ENCODE assay signal across 12 cellular contexts in genomic region chr16:80719573-80719972, GRCh38.
DNase-seq lines count a peak whose midpoint lies in the region; ATAC-seq and TF ChIP-seq lines count a peak whose summit lies in the region.
"Had no signal": no experiment of that assay in that cellular context is flagged by ENCODE, and none has a peak within 500 bp of the region (broad histone marks: within the 10 kb centered on the region; RNA-seq: fewer than 3 reads in every experiment).

No MANE protein-coding gene starts in this region.

- peak; percentile 10 to 16 for DNase-seq in activated T-cell treated with anti-CD3 and anti-CD28 coated beads, Interleukin-2, amount 50 U/mL, for 72 hours
- no peak for DNase-seq in activated T-cell treated with anti-CD3 and anti-CD28 coated beads, Interleukin-2, amount 50 U/mL, for 4 hours
- DNase-seq in T-helper 17 cell (no peak), NCI-H82 (lab: John Stamatoyannopoulos, UW) (no peak), coronary artery (ENCODE audit: low spot score) (no peak), AG08396 (ENCODE audit: low spot score) (no peak)
- DNase-seq in naive thymus-derived CD8-positive, alpha-beta T cell, result peak in 2 of 10 donors; percentile 1 to 4
- DNase-seq: foreskin fibroblast, NCI-H2029 treated with DMSO at 0.1 percent for 48 hours, NCI-H524 treated with DMSO at 0.1 percent for 48 hours had no signal

- TF ChIP-seq CTCF in coronary artery (IDR thresholded peaks at IDR 0.05), result no peak

- H3K4me3 Mint-ChIP-seq in activated T-cell treated with anti-CD3 and anti-CD28 coated beads, Interleukin-2, amount 50 U/mL, for 72 hours, result no peak overlapping the region
- H3K4me3 Mint-ChIP-seq in activated T-cell treated with anti-CD3 and anti-CD28 coated beads, Interleukin-2, amount 50 U/mL, for 4 hours, result no peak overlapping the region
- no peak overlapping the region for H3K4me3 Mint-ChIP-seq in T-helper 17 cell
- no peak overlapping the region for H3K4me3 Mint-ChIP-seq in naive thymus-derived CD8-positive, alpha-beta T cell

- peaks cover 0 to 3% of the 10 kb centered on the region in 2 donors for H3K9me3 Mint-ChIP-seq in activated T-cell treated with anti-CD3 and anti-CD28 coated beads, Interleukin-2, amount 50 U/mL, for 72 hours
- peaks cover 6% of the 10 kb centered on the region for H3K9me3 Mint-ChIP-seq in activated T-cell treated with anti-CD3 and anti-CD28 coated beads, Interleukin-2, amount 50 U/mL, for 4 hours
- H3K9me3 Mint-ChIP-seq in naive thymus-derived CD8-positive, alpha-beta T cell, result peaks cover 0 to 17% (median 5%) of the 10 kb centered on the region in 9 donors

- peaks cover 13% of the 10 kb centered on the region for H3K4me1 Mint-ChIP-seq in activated T-cell treated with anti-CD3 and anti-CD28 coated beads, Interleukin-2, amount 50 U/mL, for 72 hours (ENCODE audit: low read depth)
- peaks cover 21% of the 10 kb centered on the region for H3K4me1 Mint-ChIP-seq in activated T-cell treated with anti-CD3 and anti-CD28 coated beads, Interleukin-2, amount 50 U/mL, for 4 hours (ENCODE audit: low read depth)
- no peaks in the 10 kb centered on the region for H3K4me1 Mint-ChIP-seq in T-helper 17 cell
- H3K4me1 Mint-ChIP-seq in naive thymus-derived CD8-positive, alpha-beta T cell, result peaks cover 15 to 21% (median 17%) of the 10 kb centered on the region in 4 donors

- H3K27me3 Mint-ChIP-seq in activated T-cell treated with anti-CD3 and anti-CD28 coated beads, Interleukin-2, amount 50 U/mL, for 72 hours (ENCODE audit: low read depth), result no peaks in the 10 kb centered on the region
- no peaks in the 10 kb centered on the region for H3K27me3 Mint-ChIP-seq in activated T-cell treated with anti-CD3 and anti-CD28 coated beads, Interleukin-2, amount 50 U/mL, for 4 hours (ENCODE audit: low read depth)
- no peaks in the 10 kb centered on the region for H3K27me3 Mint-ChIP-seq in T-helper 17 cell
- H3K27me3 Mint-ChIP-seq in naive thymus-derived CD8-positive, alpha-beta T cell, result no peaks in the 10 kb centered on the region

- ATAC-seq in activated T-cell treated with anti-CD3 and anti-CD28 coated beads, Interleukin-2, amount 50 U/mL, for 72 hours (replicated peaks in 1 of 2), result peak; percentile 53 to 75
- no peak for ATAC-seq in activated T-cell treated with anti-CD3 and anti-CD28 coated beads, Interleukin-2, amount 50 U/mL, for 4 hours
- peak; percentile 57 for ATAC-seq in GM18868 (IDR thresholded peaks at IDR 0.05; ENCODE audit: unreplicated experiment)
- ATAC-seq in T-helper 17 cell, result peak; percentile 59
- ATAC-seq in naive thymus-derived CD8-positive, alpha-beta T cell, result peak; percentile 65 to 75

- H3K9me3 ChIP-seq in T-helper 17 cell (ENCODE audit: control insufficient read depth, low read length, poor library complexity, severe bottlenecking), result no peaks in the 10 kb centered on the region

- peak overlapping the region; percentile 53 for H3K27ac Mint-ChIP-seq in activated T-cell treated with anti-CD3 and anti-CD28 coated beads, Interleukin-2, amount 50 U/mL, for 72 hours
- H3K27ac Mint-ChIP-seq in T-helper 17 cell, result no peak overlapping the region
- H3K27ac Mint-ChIP-seq in naive thymus-derived CD8-positive, alpha-beta T cell, result peak overlapping the region in 4 of 10 donors; percentile 22 to 69 (median 44)

- POLR2A ChIA-PET in naive thymus-derived CD8-positive, alpha-beta T cell (lab: Charles Lee), result no interaction called here

- H3K36me3 Mint-ChIP-seq in activated T-cell treated with anti-CD3 and anti-CD28 coated beads, Interleukin-2, amount 50 U/mL, for 72 hours (ENCODE audit: insufficient read depth in 2 of 2), result peaks cover 0 to 3% of the 10 kb centered on the region in 2 donors
- peaks cover 4% of the 10 kb centered on the region for H3K36me3 Mint-ChIP-seq in activated T-cell treated with anti-CD3 and anti-CD28 coated beads, Interleukin-2, amount 50 U/mL, for 4 hours (ENCODE audit: insufficient read depth)
- no peaks in the 10 kb centered on the region for H3K36me3 Mint-ChIP-seq in T-helper 17 cell (ENCODE audit: low read depth)
- peaks cover 2 to 7% (median 6%) of the 10 kb centered on the region in 3 donors for H3K36me3 Mint-ChIP-seq in naive thymus-derived CD8-positive, alpha-beta T cell

- no peak overlapping the region for H3K4me3 ChIP-seq in coronary artery
- H3K4me3 ChIP-seq: lung had no signal

- H3K27ac ChIP-seq in coronary artery, result no peak overlapping the region

Comparison
In these comparisons a context has a peak if more than half of its experiments do, and no peak if none do; other contexts are left out.
1. ATAC-seq: peak in activated T-cell treated with anti-CD3 and anti-CD28 coated beads, Interleukin-2, amount 50 U/mL, for 72 hours (2 of 2), GM18868 (single experiment), T-helper 17 cell (single experiment) and naive thymus-derived CD8-positive, alpha-beta T cell (2 of 2); none in activated T-cell treated with anti-CD3 and anti-CD28 coated beads, Interleukin-2, amount 50 U/mL, for 4 hours (0 of 2).
2. DNase-seq: peak in activated T-cell treated with anti-CD3 and anti-CD28 coated beads, Interleukin-2, amount 50 U/mL, for 72 hours (2 of 2); none in activated T-cell treated with anti-CD3 and anti-CD28 coated beads, Interleukin-2, amount 50 U/mL, for 4 hours (single experiment), T-helper 17 cell (0 of 3), NCI-H82 (single experiment), coronary artery (single experiment) and AG08396 (single experiment).